Comparison of ENCODE assay signal across 9 cellular contexts in the genomic region with DNA sequence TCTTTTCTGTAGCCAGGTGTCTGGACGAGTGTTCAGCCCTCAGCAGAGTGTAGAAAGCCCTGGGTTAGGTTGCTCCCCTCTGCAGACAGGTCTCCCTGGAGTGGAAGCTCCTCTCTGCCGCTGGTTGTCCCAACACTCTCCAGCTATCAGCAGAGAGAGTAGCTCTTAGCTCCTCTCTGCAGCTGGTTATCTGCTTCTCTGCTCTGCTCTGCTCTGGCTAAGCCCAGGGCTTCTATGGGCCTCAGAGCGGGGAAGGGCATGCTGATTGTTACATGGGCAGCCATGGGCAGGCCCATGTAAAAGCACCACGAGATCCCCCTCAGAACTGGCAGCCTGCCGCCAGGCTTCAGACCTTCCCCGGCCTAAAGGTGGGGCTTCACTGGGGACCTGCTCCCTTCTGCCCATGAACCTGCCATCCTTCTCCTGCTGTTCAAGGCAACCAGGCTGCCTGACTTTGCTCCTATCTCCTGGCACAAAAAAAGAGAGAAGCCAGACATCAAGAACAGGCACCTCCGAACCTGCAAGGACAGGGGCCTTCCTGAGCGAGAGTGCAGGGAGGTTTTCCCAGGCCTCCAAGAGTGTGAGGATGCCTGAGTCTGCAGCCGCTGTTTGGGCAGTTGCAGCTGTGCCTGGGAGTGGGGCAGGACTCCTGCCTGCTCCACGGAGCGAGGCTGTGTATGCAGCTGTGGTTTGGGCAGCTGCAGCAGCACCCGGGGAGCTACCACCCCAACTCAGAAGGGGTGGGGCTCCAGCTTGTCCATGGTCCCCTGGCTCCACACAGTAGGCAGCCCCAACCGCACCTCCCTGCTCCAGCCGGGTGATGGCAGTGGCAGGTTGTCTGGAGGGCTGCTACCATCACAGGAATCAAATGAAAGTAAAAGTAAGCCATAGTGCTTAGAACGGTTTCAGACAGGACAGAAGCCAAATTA.
A peak's percentile ranks its signal among the peaks of the same experiment; 100 is the strongest.
DNase-seq lines count a peak whose midpoint lies in the region; TF ChIP-seq lines count a peak whose summit lies in the region.
"Had no signal": no experiment of that assay in that cellular context is flagged by ENCODE, and none has a peak within 500 bp of the region (broad histone marks: within the 10 kb centered on the region; RNA-seq: fewer than 3 reads in every experiment).

No MANE protein-coding gene starts in this region.

- H3K27me3 ChIP-seq in uterus: no peaks in the 10 kb centered on the region

- H3K4me1 ChIP-seq in uterus: no peaks in the 10 kb centered on the region

- DNase-seq in Ammon's horn (ENCODE audit: low spot score): peak; percentile 83
- DNase-seq in H4 (ENCODE audit: low spot score): peak; percentile 75
- DNase-seq in RKO (ENCODE audit: low spot score): peak; percentile 23
- DNase-seq in inferior parietal cortex (ENCODE audit: extremely low spot score): peak; percentile 34
- no peak for DNase-seq in stimulated activated CD4-positive, alpha-beta T cell treated with anti-CD3 and anti-CD28 coated beads, Interleukin-2, amount 100 ng/mL, for 24 hours
- no peak for DNase-seq in mesothelial cell of epicardium (ENCODE audit: low spot score in 2 of 2, unreplicated experiment in 2 of 2)
- DNase-seq in uterus: no peak
- DNase-seq in LoVo (ENCODE audit: low spot score): no peak
- DNase-seq: activated CD8-positive, alpha-beta T cell treated with anti-CD3 and anti-CD28 coated beads, Interleukin-2, amount 10 ng/mL, durations not matched to agents 7 days and 5 days had no signal

- TF ChIP-seq POLR2A in uterus (IDR thresholded peaks at IDR 0.05): no peak

- no peaks in the 10 kb centered on the region for H3K36me3 Mint-ChIP-seq in mesothelial cell of epicardium

- no peak overlapping the region for H3K27ac ChIP-seq in uterus

- H3K27ac Mint-ChIP-seq in mesothelial cell of epicardium: no peak overlapping the region
- H3K27ac Mint-ChIP-seq: activated CD8-positive, alpha-beta T cell treated with anti-CD3 and anti-CD28 coated beads, Interleukin-2, amount 10 ng/mL, durations not matched to agents 7 days and 5 days had no signal

- intact Hi-C loops in uterus (cut with DNase I; ENCODE audit: low total_unique reads): no loop called here

- H3K9me3 Mint-ChIP-seq in mesothelial cell of epicardium: peaks cover 3% of the 10 kb centered on the region

- H3K4me3 Mint-ChIP-seq in mesothelial cell of epicardium: no peak overlapping the region
- H3K4me3 Mint-ChIP-seq: activated CD8-positive, alpha-beta T cell treated with anti-CD3 and anti-CD28 coated beads, Interleukin-2, amount 10 ng/mL, durations not matched to agents 7 days and 5 days had no signal

- no peak overlapping the region for H3K4me3 ChIP-seq in uterus

- H3K4me1 Mint-ChIP-seq in mesothelial cell of epicardium: peaks cover 13% of the 10 kb centered on the region

- H3K9me3 ChIP-seq in uterus: no peaks in the 10 kb centered on the region

- H3K36me3 ChIP-seq in uterus: no peaks in the 10 kb centered on the region

- TF ChIP-seq CTCF in mesothelial cell of epicardium (IDR thresholded peaks at IDR 0.05; ENCODE audit: unreplicated experiment) (no peak), uterus (IDR thresholded peaks at IDR 0.05) (no peak)

- no peaks in the 10 kb centered on the region for H3K27me3 Mint-ChIP-seq in mesothelial cell of epicardium (ENCODE audit: low read depth)

Comparison
In these comparisons a context has a peak if more than half of its experiments do, and no peak if none do; other contexts are left out.
1. DNase-seq: peak in Ammon's horn (single experiment), H4 (single experiment), RKO (single experiment) and inferior parietal cortex (single experiment); none in stimulated activated CD4-positive, alpha-beta T cell treated with anti-CD3 and anti-CD28 coated beads, Interleukin-2, amount 100 ng/mL, for 24 hours (0 of 2), mesothelial cell of epicardium (0 of 2), uterus (0 of 2) and LoVo (single experiment).